Comparison of ENCODE assay signal across 12 cellular contexts in the genomic region with DNA sequence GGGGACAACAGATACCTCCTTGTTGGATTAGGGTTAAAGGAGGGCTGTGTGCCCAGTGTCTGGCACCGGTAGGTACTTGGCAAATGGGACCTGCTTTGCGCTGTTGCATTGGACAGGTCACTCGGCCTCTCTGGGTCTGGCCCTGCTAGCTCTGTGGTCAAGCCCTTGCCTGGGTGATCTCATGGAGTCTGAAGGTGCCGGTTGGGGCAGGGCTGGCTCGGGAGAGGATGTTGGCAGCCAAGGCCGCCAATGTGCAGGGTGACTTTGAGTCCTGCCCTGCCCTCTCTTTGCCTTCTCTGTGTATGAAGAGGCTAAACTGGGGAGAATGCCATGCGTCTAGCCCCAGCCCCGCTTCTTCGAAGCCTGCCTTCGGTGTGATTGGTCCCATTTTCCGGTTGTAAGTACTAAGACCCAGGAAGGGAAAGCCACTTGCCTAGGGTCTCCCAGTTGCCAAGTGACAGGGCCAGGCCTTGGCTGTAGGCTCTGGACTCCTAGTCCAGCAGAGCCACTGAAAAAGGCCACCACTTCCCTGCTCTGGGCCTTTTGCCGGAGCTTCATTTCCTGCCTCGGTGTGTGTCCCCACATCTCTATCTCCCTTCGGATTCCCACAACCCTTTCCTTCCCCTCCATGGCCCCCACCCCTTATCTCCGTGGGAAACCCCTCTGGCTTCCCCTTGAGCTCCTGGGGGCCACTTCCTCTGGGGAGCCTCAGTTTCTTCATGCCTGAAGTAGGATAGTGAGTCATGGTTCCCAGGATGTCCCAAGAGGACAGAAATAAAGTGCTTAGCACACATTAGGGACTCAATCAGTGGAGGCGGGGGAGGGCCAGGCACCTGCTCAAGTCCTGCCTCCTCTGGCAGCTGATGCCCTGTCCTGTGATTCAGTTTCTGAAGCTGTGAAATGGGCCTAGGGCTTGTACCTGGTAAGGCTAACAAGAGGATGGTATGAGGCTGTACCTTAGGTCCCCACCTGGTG. TPM values are rescaled to one million over a fixed set of nuclear protein-coding genes. Genes with fewer than 3 reads are reported as not detected.
A peak's percentile ranks its signal among the peaks of the same experiment; 100 is the strongest.
DNase-seq lines count a peak whose midpoint lies in the region; ATAC-seq and TF ChIP-seq lines count a peak whose summit lies in the region.
"Had no signal": no experiment of that assay in that cellular context is flagged by ENCODE, and none has a peak within 500 bp of the region (broad histone marks: within the 10 kb centered on the region; RNA-seq: fewer than 3 reads in every experiment).

No MANE protein-coding gene starts in this region.

- H3K27ac Mint-ChIP-seq in endothelial cell (ENCODE audit: unreplicated experiment): peak overlapping the region; percentile 71

- ATAC-seq in GM21381 (IDR thresholded peaks at IDR 0.05; ENCODE audit: unreplicated experiment): no peak

- intact Hi-C loops in head of caudate nucleus (cut with DNase I): no loop called here

- no peak overlapping the region for H3K4me3 Mint-ChIP-seq in endothelial cell (ENCODE audit: unreplicated experiment)

- H3K36me3 ChIP-seq in MG63: peaks cover 57% of the 10 kb centered on the region

- H3K4me1 Mint-ChIP-seq in endothelial cell (ENCODE audit: unreplicated experiment): peaks cover 52% of the 10 kb centered on the region

- H3K9me3 Mint-ChIP-seq in endothelial cell (ENCODE audit: unreplicated experiment): no peaks in the 10 kb centered on the region

- DNase-seq in CD1c-positive myeloid dendritic cell (ENCODE audit: extremely low spot score): peak; percentile 79
- peak; percentile 31 for DNase-seq in MG63
- no peak for DNase-seq in endothelial cell (ENCODE audit: low spot score)
- peak; percentile 53 for DNase-seq in renal cortical epithelial cell (ENCODE audit: low read depth)
- DNase-seq in head of caudate nucleus: no peak
- no peak for DNase-seq in amniotic stem cell (lab: John Stamatoyannopoulos, UW)
- no peak for DNase-seq in AML-193 (lab: John Stamatoyannopoulos, UW)
- DNase-seq: DMS79, erythroblast, NCI-H748 treated with DMSO at 0.1 percent for 48 hours, retina had no signal

- no peaks in the 10 kb centered on the region for H3K9me3 ChIP-seq in MG63

- peaks cover 24% of the 10 kb centered on the region for H3K36me3 Mint-ChIP-seq in endothelial cell (ENCODE audit: low read depth, unreplicated experiment)

- no peak for TF ChIP-seq CTCF in endothelial cell (IDR thresholded peaks at IDR 0.05; ENCODE audit: unreplicated experiment)

- peaks cover 6% of the 10 kb centered on the region for H3K27me3 Mint-ChIP-seq in endothelial cell (ENCODE audit: unreplicated experiment)

- no peaks in the 10 kb centered on the region for H3K27me3 ChIP-seq in MG63

- no peak overlapping the region for H3K4me3 ChIP-seq in MG63

RNA-seq across cellular contexts. Expression of a gene that starts 3.9 kb away (rescaled TPM):
- total RNA-seq in MG63 (2014; rRNA removed; shearing (Covaris generic); ENCODE audit: low replicate concordance): 25.4 and 33.0 TPM in 2 replicates
- 60.8 TPM for total RNA-seq in endothelial cell (ENCODE audit: unreplicated experiment)
- 36.6 and 58.6 TPM in 2 replicates for total RNA-seq in renal cortical epithelial cell

Comparison
In these comparisons a context has a peak if more than half of its experiments do, and no peak if none do; other contexts are left out.
1. DNase-seq: peak in CD1c-positive myeloid dendritic cell (single experiment), MG63 (single experiment) and renal cortical epithelial cell (single experiment); none in endothelial cell (single experiment), head of caudate nucleus (0 of 42), amniotic stem cell (single experiment) and AML-193 (0 of 2).